ENCODE assay signal across 8 cellular contexts in genomic region chr1:203325004-203325417, GRCh38. TPM values are rescaled to one million over a fixed set of nuclear protein-coding genes. Genes with fewer than 3 reads are reported as not detected.
DNase-seq lines count a peak whose midpoint lies in the region; ATAC-seq and TF ChIP-seq lines count a peak whose summit lies in the region.

No MANE protein-coding gene starts in this region.

- intact Hi-C loops in adrenal gland (cut with DNase I): no loop called here

- TF ChIP-seq CTCF in OCI-LY1 (IDR thresholded peaks at IDR 0.05; ENCODE audit: low read length): no peak
- no peak for TF ChIP-seq CTCF in adrenal gland (IDR thresholded peaks at IDR 0.05)

- H3K4me3 Mint-ChIP-seq in naive B cell: peak overlapping the region; percentile 70 to 93 (median 85)

- H3K36me3 Mint-ChIP-seq in naive B cell: no peaks in the 10 kb centered on the region

- peak; percentile 85 for DNase-seq in NCI-H2196 (lab: John Stamatoyannopoulos, UW; ENCODE audit: unreplicated experiment)
- no peak for DNase-seq in NCI-H2196 treated with DMSO at 0.1 percent for 48 hours (lab: John Stamatoyannopoulos, UW; ENCODE audit: unreplicated experiment)
- no peak for DNase-seq in adrenal gland
- DNase-seq in naive B cell: peak; percentile 82
- no peak for DNase-seq in KG1 (lab: John Stamatoyannopoulos, UW)

- no peaks in the 10 kb centered on the region for H3K27me3 ChIP-seq in OCI-LY1 (ENCODE audit: insufficient read depth, low read length)
- no peaks in the 10 kb centered on the region for H3K27me3 ChIP-seq in adrenal gland

- ATAC-seq in HG03135 (IDR thresholded peaks at IDR 0.05; ENCODE audit: unreplicated experiment): peak; percentile 34
- peak; percentile 16 to 22 for ATAC-seq in naive B cell (ENCODE audit: low read depth in 2 of 2)
- ATAC-seq in HG02938 (IDR thresholded peaks at IDR 0.05; ENCODE audit: unreplicated experiment): no peak

- peaks cover 74 to 88% (median 88%) of the 10 kb centered on the region in 3 donors for H3K4me1 Mint-ChIP-seq in naive B cell

- no peaks in the 10 kb centered on the region for H3K9me2 ChIP-seq in OCI-LY1 (ENCODE audit: low read depth, low read length)

- H3K79me2 ChIP-seq in OCI-LY1 (ENCODE audit: insufficient read depth, low read length): no peaks in the 10 kb centered on the region

- TF ChIP-seq POLR2A in adrenal gland (IDR thresholded peaks at IDR 0.05): no peak

- no peaks in the 10 kb centered on the region for H3K27me3 Mint-ChIP-seq in naive B cell

- no peak overlapping the region for H2AFZ ChIP-seq in OCI-LY1 (ENCODE audit: low read length)

- H3K9me3 Mint-ChIP-seq in naive B cell: no peaks in the 10 kb centered on the region

- peak overlapping the region; percentile 90 for H3K9ac ChIP-seq in OCI-LY1 (ENCODE audit: low read length)

- H3K27ac ChIP-seq in OCI-LY1 (ENCODE audit: low read depth, low read length, poor library complexity, severe bottlenecking): peak overlapping the region; percentile 98
- peak overlapping the region in 3 of 5 donors; percentile 5 to 92 (median 64) for H3K27ac ChIP-seq in adrenal gland

- peaks cover 21% of the 10 kb centered on the region for H3F3A ChIP-seq in OCI-LY1 (ENCODE audit: insufficient read depth, low read length)

- H3K4me3 ChIP-seq in OCI-LY1 (ENCODE audit: low read depth, low read length, poor library complexity, severe bottlenecking) (peak overlapping the region; percentile 65), adrenal gland (no peak overlapping the region)

- peaks cover 98% of the 10 kb centered on the region for H3K4me1 ChIP-seq in OCI-LY1 (ENCODE audit: insufficient read depth, low read length, severe bottlenecking)
- peaks cover 15 to 52% of the 10 kb centered on the region in 2 donors for H3K4me1 ChIP-seq in adrenal gland (replicated peaks in 1 of 2)

- H3K9me3 ChIP-seq in OCI-LY1 (ENCODE audit: low read length) (no peaks in the 10 kb centered on the region), adrenal gland (replicated peaks in 1 of 3) (no peaks in the 10 kb centered on the region)

- no peaks in the 10 kb centered on the region for H4K20me1 ChIP-seq in OCI-LY1 (ENCODE audit: insufficient read depth, low read length)

- WGBS in adrenal gland, 4 donors: 67 to 77% (median 74%) methylated on average over 5 of the region's 5 CpGs

- H3K36me3 ChIP-seq in OCI-LY1 (ENCODE audit: insufficient read depth, low read length): no peaks in the 10 kb centered on the region
- no peaks in the 10 kb centered on the region for H3K36me3 ChIP-seq in adrenal gland (replicated peaks in 1 of 2)

- peak overlapping the region; percentile 95 to 100 (median 98) for H3K27ac Mint-ChIP-seq in naive B cell

- peak overlapping the region; percentile 83 for H3K4me2 ChIP-seq in OCI-LY1 (ENCODE audit: low read length)

RNA-seq across cellular contexts. Expression of gene BTG2, which starts 19.7 kb away (rescaled TPM):
- total RNA-seq in adrenal gland: 100 to 1,000 TPM in 2 of 8 donors, 10 to 100 TPM in 6; 11.4 to 175 (median 52.5) TPM
- 10 to 100 TPM; 16.6 to 58.8 (median 24.0) TPM for polyA plus RNA-seq in adrenal gland
- 100 to 1,000 TPM; 315 to 687 (median 417) TPM for polyA plus RNA-seq in naive B cell (ENCODE audit: low read depth in 6 of 6)

RNA-seq across cellular contexts. Expression of gene FMOD, which starts 25.9 kb away (rescaled TPM):
- 100 to 1,000 TPM in 1 of 8 donors, 10 to 100 TPM in 7; 12.1 to 231 (median 22.6) TPM for total RNA-seq in adrenal gland
- 10 to 100 TPM; 12.1 to 19.2 (median 17.2) TPM for polyA plus RNA-seq in adrenal gland
- not detected for polyA plus RNA-seq in naive B cell (ENCODE audit: low read depth in 6 of 6)

Comparison
In these comparisons a context has a peak if more than half of its experiments do, and no peak if none do; other contexts are left out.
1. DNase-seq: peak in NCI-H2196 (single experiment) and naive B cell (single experiment); none in NCI-H2196 treated with DMSO at 0.1 percent for 48 hours (single experiment), adrenal gland (0 of 7) and KG1 (single experiment).
2. RNA of gene BTG2, which starts 19.7 kb away (polyA plus RNA-seq): 315 to 687 TPM in naive B cell; 16.6 to 58.8 TPM in adrenal gland; every median in the first group is over 4 times any median in the second.
3. RNA of gene FMOD, which starts 25.9 kb away (polyA plus RNA-seq): 12.1 to 19.2 TPM in adrenal gland; not detected in naive B cell; every median in the first group is over 10 times any median in the second.